2 cellular contexts compared by ENCODE assay signal in genomic region chr7:24762771-24763170, GRCh38.
TF ChIP-seq lines count a peak whose summit lies in the region.

No MANE protein-coding gene starts in this region.

TF ChIP-seq in GM12878, 131 proteins besides CTCF, POLR2A, EP300 and RAD21 (continues in another document):
- no peak for TF ChIP-seq CBFB (IDR thresholded peaks at IDR 0.05; ENCODE audit: low read depth)
- no peak for TF ChIP-seq DPF2 (IDR thresholded peaks at IDR 0.05)
- TF ChIP-seq TCF3 (IDR thresholded peaks at IDR 0.05; ENCODE audit: borderline replicate concordance, insufficient read depth, low read depth, low read length), result no peak
- TF ChIP-seq ZBTB40 (IDR thresholded peaks at IDR 0.05; ENCODE audit: borderline replicate concordance), result no peak
- TF ChIP-seq PKNOX1 (IDR thresholded peaks at IDR 0.05), result no peak
- TF ChIP-seq SUZ12 (IDR thresholded peaks at IDR 0.05; ENCODE audit: unreplicated experiment), result no peak
- TF ChIP-seq CBX5 (IDR thresholded peaks at IDR 0.05; ENCODE audit: low read depth), result no peak
- TF ChIP-seq, protein P1, sequence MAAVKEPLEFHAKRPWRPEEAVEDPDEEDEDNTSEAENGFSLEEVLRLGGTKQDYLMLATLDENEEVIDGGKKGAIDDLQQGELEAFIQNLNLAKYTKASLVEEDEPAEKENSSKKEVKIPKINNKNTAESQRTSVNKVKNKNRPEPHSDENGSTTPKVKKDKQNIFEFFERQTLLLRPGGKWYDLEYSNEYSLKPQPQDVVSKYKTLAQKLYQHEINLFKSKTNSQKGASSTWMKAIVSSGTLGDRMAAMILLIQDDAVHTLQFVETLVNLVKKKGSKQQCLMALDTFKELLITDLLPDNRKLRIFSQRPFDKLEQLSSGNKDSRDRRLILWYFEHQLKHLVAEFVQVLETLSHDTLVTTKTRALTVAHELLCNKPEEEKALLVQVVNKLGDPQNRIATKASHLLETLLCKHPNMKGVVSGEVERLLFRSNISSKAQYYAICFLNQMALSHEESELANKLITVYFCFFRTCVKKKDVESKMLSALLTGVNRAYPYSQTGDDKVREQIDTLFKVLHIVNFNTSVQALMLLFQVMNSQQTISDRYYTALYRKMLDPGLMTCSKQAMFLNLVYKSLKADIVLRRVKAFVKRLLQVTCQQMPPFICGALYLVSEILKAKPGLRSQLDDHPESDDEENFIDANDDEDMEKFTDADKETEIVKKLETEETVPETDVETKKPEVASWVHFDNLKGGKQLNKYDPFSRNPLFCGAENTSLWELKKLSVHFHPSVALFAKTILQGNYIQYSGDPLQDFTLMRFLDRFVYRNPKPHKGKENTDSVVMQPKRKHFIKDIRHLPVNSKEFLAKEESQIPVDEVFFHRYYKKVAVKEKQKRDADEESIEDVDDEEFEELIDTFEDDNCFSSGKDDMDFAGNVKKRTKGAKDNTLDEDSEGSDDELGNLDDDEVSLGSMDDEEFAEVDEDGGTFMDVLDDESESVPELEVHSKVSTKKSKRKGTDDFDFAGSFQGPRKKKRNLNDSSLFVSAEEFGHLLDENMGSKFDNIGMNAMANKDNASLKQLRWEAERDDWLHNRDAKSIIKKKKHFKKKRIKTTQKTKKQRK (IDR thresholded peaks at IDR 0.05; ENCODE audit: low read depth, low read length), result no peak
- TF ChIP-seq TCF12 (IDR thresholded peaks at IDR 0.05; ENCODE audit: low read depth, low read length), result no peak
- no peak for TF ChIP-seq BCL11A (IDR thresholded peaks at IDR 0.05; ENCODE audit: low read depth, low read length)
- TF ChIP-seq ATF7 (IDR thresholded peaks at IDR 0.05; ENCODE audit: low read depth), result no peak
- no peak for TF ChIP-seq HDGF (IDR thresholded peaks at IDR 0.05)
- TF ChIP-seq, protein P2, sequence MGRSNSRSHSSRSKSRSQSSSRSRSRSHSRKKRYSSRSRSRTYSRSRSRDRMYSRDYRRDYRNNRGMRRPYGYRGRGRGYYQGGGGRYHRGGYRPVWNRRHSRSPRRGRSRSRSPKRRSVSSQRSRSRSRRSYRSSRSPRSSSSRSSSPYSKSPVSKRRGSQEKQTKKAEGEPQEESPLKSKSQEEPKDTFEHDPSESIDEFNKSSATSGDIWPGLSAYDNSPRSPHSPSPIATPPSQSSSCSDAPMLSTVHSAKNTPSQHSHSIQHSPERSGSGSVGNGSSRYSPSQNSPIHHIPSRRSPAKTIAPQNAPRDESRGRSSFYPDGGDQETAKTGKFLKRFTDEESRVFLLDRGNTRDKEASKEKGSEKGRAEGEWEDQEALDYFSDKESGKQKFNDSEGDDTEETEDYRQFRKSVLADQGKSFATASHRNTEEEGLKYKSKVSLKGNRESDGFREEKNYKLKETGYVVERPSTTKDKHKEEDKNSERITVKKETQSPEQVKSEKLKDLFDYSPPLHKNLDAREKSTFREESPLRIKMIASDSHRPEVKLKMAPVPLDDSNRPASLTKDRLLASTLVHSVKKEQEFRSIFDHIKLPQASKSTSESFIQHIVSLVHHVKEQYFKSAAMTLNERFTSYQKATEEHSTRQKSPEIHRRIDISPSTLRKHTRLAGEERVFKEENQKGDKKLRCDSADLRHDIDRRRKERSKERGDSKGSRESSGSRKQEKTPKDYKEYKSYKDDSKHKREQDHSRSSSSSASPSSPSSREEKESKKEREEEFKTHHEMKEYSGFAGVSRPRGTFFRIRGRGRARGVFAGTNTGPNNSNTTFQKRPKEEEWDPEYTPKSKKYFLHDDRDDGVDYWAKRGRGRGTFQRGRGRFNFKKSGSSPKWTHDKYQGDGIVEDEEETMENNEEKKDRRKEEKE (IDR thresholded peaks at IDR 0.05), result no peak
- no peak for TF ChIP-seq MTA2 (IDR thresholded peaks at IDR 0.05; ENCODE audit: low read depth)
- no peak for TF ChIP-seq ZNF207 (IDR thresholded peaks at IDR 0.05; ENCODE audit: borderline replicate concordance)
- no peak for TF ChIP-seq POLR2AphosphoS5 (IDR thresholded peaks at IDR 0.05; ENCODE audit: low read length)
- TF ChIP-seq FOXM1 (IDR thresholded peaks at IDR 0.05; ENCODE audit: low read depth, low read length), result no peak
- TF ChIP-seq SRF (IDR thresholded peaks at IDR 0.05; ENCODE audit: low read depth in 2 of 2, low read length in 2 of 2), result no peak
- TF ChIP-seq STAT3 (IDR thresholded peaks at IDR 0.05; ENCODE audit: low read depth, low read length), result no peak

TF ChIP-seq in H1, 55 proteins besides CTCF, POLR2A, EP300 and RAD21:
- TF ChIP-seq CTBP2 (IDR thresholded peaks at IDR 0.05; ENCODE audit: borderline replicate concordance, insufficient read depth, insufficient read length, low read length) (no peak), CHD2 (IDR thresholded peaks at IDR 0.05; ENCODE audit: low read length) (no peak), SUZ12 (IDR thresholded peaks at IDR 0.05; ENCODE audit: low read length) (no peak), CREB1 (IDR thresholded peaks at IDR 0.05) (no peak), TAF1 (IDR thresholded peaks at IDR 0.05; ENCODE audit: low read depth, low read length) (no peak), CEBPB (IDR thresholded peaks at IDR 0.05; ENCODE audit: low read depth, low read length) (no peak), RNF2 (IDR thresholded peaks at IDR 0.05; ENCODE audit: borderline replicate concordance, low read depth, low read length, missing control alignments, poor library complexity, severe bottlenecking) (no peak), TCF12 (IDR thresholded peaks at IDR 0.05; ENCODE audit: low read depth, low read length) (no peak)
